Comparison of ENCODE assay signal across 8 cellular contexts in the genomic region with DNA sequence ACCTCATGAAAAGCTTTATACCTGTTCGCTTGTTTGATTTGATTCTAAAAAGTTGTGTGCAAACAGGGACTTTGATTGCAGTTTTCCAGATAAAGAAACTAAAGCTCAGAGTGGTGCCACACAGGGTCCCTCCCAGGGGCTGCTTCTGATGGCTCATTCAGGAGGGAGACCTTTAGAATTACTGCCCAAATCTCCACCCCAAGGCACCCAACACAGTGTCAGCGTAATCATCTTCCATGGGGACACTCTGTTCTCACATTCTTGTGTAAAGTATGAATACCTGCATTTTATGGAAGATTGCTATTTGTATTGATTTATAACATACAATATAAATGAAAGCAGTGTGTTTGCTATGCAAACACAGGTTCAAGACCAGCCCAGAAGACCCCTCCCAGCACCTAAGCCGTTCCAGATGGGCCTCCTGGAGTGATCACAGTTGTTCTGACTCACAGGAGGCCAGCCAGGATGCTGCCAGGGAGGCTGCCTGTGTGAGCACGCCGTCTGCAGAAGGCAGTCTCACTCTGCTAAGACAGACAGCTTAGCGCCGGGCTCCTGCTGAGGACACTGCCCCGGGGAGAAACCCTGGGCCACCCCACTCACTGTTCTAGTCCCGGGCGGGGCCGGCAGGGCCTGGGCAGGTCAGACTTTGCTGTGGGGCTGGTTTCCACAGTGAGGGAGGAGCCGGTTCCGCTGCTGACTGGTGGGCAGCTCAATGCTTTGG.
DNase-seq lines count a peak whose midpoint lies in the region; ATAC-seq, FAIRE-seq and TF ChIP-seq lines count a peak whose summit lies in the region.

No MANE protein-coding gene starts in this region.

- POLR2A ChIA-PET in Panc1 (lab: Charles Lee), result interaction anchor here (0.7 kb wide), 1 partner anchor 59 kb away, joined by 4 read pairs; no protein-coding TSS in a partner anchor

- TF ChIP-seq CTCF in Panc1 (IDR thresholded peaks at IDR 0.05), result no peak
- TF ChIP-seq CTCF in fibroblast of lung (conservative IDR thresholded peaks at IDR 0.05 in 1 of 2, IDR thresholded peaks at IDR 0.05 in 1 of 2; ENCODE audit: low read depth in 1 of 2, low read length in 2 of 2), result peak in 1 of 2 donors; percentile 3
- TF ChIP-seq CTCF in pancreas (IDR thresholded peaks at IDR 0.05), result no peak

- no TSS peak for BruUV-seq in Panc1 (replicated peaks; lab: Mats Ljungman, UMichigan)

- H3K4me3 ChIP-seq in Panc1 (ENCODE audit: low read depth in 2 of 2, low read length in 2 of 2) (no peak overlapping the region; a peak in 1 of 4 replicates), fibroblast of lung (replicated peaks in 1 of 4; ENCODE audit: control extremely low read depth in 1 of 4, insufficient read depth in 1 of 4, low read depth in 3 of 4, low read length in 4 of 4) (no peak overlapping the region), pancreas (peak overlapping the region in 1 of 4 donors; percentile 17)

- FAIRE-seq in pancreas (lab: Jason Lieb, UNC), result no peak

- no peaks in the 10 kb centered on the region for H3K27me3 ChIP-seq in Panc1 (ENCODE audit: control insufficient read depth, insufficient read depth, low read length)
- H3K27me3 ChIP-seq in fibroblast of lung (ENCODE audit: control insufficient read depth, insufficient read depth, low read length), result peaks cover 4% of the 10 kb centered on the region
- H3K27me3 ChIP-seq in pancreas, result no peaks in the 10 kb centered on the region

- no peak overlapping the region for H3K4me2 ChIP-seq in fibroblast of lung (ENCODE audit: extremely low read depth, insufficient read depth, low read length)

- DNase-seq in DMS 273 treated with DMSO at 0.1 percent for 48 hours (lab: John Stamatoyannopoulos, UW) (peak; percentile 97), Panc1 (ENCODE audit: low read depth, low spot score) (no peak), fibroblast of lung (ENCODE audit: low read depth in 2 of 2) (peak; percentile 82 to 90), pancreas (peak; percentile 59 to 75 (median 72))
- no peak for DNase-seq in activated naive CD4-positive, alpha-beta T cell treated with anti-CD3 and anti-CD28 coated beads, Interleukin-2, amount 50 U/mL, for 16 hours
- no peak for DNase-seq in activated CD4-positive, CD25-positive, alpha-beta regulatory T cell (lab: John Stamatoyannopoulos, UW)

- ATAC-seq in HG02884 (IDR thresholded peaks at IDR 0.05; ENCODE audit: unreplicated experiment) (peak; percentile 72), Panc1 (peak; percentile 91), pancreas (peak; percentile 80 to 88 (median 84)), GM21619 (IDR thresholded peaks at IDR 0.05; ENCODE audit: unreplicated experiment) (no peak)

- in situ Hi-C loops in Panc1 (cut with HindIII; ENCODE audit: low pct_unique_long_range_greater_than_20kb, low sequenced_read_pairs), result no loop called here

- CTCF ChIA-PET in Panc1 (lab: Charles Lee), result interaction anchor here (0.5 to 1.2 kb wide), 3 partner anchors 8 to 189 kb away, joined by 3 to 5 read pairs (median 3); no protein-coding TSS in a partner anchor

- H3K27ac ChIP-seq in Panc1 (ENCODE audit: low read length), result peak overlapping the region; percentile 36
- peak overlapping the region; percentile 58 for H3K27ac ChIP-seq in fibroblast of lung (ENCODE audit: insufficient read depth, low read length)
- H3K27ac ChIP-seq in pancreas, result peak overlapping the region; percentile 2 to 53 (median 14)

- H3K79me2 ChIP-seq in fibroblast of lung (ENCODE audit: control insufficient read depth, insufficient read depth, low read length), result no peaks in the 10 kb centered on the region

- H4K20me1 ChIP-seq in fibroblast of lung (ENCODE audit: control insufficient read depth, extremely low read depth, insufficient read depth, low read length), result no peaks in the 10 kb centered on the region

- no peak overlapping the region for H2AFZ ChIP-seq in fibroblast of lung (ENCODE audit: low read length)

- intact Hi-C loops in Panc1 (cut with micrococcal nuclease; ENCODE audit: unreplicated experiment), result loop anchor here (10.0 kb wide), 1 partner anchor 187 kb away; a partner anchor contains a TSS
- intact Hi-C loops in pancreas (cut with DNase I), result no loop called here

- H3K9ac ChIP-seq in fibroblast of lung (ENCODE audit: insufficient read depth, low read length), result no peak overlapping the region

- WGBS in pancreas, 2 donors, result 11 to 14% methylated on average over 13 of the region's 13 CpGs

- H3K4me1 ChIP-seq in Panc1 (ENCODE audit: control insufficient read depth, insufficient read depth, low read length) (peaks cover 27% of the 10 kb centered on the region), fibroblast of lung (ENCODE audit: control insufficient read depth, extremely low read depth, insufficient read depth, low read length) (peaks cover 7% of the 10 kb centered on the region), pancreas (peaks cover 11 to 26% (median 21%) of the 10 kb centered on the region in 3 donors)

- H3K36me3 ChIP-seq in Panc1 (ENCODE audit: control insufficient read depth, insufficient read depth, low read length), result no peaks in the 10 kb centered on the region
- H3K36me3 ChIP-seq in fibroblast of lung (ENCODE audit: control insufficient read depth, insufficient read depth, low read length), result no peaks in the 10 kb centered on the region
- no peaks in the 10 kb centered on the region for H3K36me3 ChIP-seq in pancreas

- H3K9me3 ChIP-seq in Panc1 (ENCODE audit: control insufficient read depth, insufficient read depth, low read depth, low read length) (no peaks in the 10 kb centered on the region), fibroblast of lung (ENCODE audit: control insufficient read depth, insufficient read depth, low read depth, low read length) (no peaks in the 10 kb centered on the region), pancreas (no peaks in the 10 kb centered on the region)

Comparison
In these comparisons a context has a peak if more than half of its experiments do, and no peak if none do; other contexts are left out.
1. DNase-seq: peak in DMS 273 treated with DMSO at 0.1 percent for 48 hours (single experiment), fibroblast of lung (2 of 2) and pancreas (6 of 6); none in Panc1 (single experiment), activated naive CD4-positive, alpha-beta T cell treated with anti-CD3 and anti-CD28 coated beads, Interleukin-2, amount 50 U/mL, for 16 hours (single experiment) and activated CD4-positive, CD25-positive, alpha-beta regulatory T cell (0 of 4).
2. Peak in every context shown above with its lines, with median percentiles within 50 percentile points of each other: H3K27ac ChIP-seq.